Comparison of ENCODE assay signal across 1 cellular context in genomic region chr9:35406183-35406959, GRCh38.
TF ChIP-seq lines count a peak whose summit lies in the region.

No MANE protein-coding gene starts in this region.

TF ChIP-seq in K562, 482 proteins besides CTCF, POLR2A, EP300 and RAD21 (continued from another document):
- TF ChIP-seq, protein P1, sequence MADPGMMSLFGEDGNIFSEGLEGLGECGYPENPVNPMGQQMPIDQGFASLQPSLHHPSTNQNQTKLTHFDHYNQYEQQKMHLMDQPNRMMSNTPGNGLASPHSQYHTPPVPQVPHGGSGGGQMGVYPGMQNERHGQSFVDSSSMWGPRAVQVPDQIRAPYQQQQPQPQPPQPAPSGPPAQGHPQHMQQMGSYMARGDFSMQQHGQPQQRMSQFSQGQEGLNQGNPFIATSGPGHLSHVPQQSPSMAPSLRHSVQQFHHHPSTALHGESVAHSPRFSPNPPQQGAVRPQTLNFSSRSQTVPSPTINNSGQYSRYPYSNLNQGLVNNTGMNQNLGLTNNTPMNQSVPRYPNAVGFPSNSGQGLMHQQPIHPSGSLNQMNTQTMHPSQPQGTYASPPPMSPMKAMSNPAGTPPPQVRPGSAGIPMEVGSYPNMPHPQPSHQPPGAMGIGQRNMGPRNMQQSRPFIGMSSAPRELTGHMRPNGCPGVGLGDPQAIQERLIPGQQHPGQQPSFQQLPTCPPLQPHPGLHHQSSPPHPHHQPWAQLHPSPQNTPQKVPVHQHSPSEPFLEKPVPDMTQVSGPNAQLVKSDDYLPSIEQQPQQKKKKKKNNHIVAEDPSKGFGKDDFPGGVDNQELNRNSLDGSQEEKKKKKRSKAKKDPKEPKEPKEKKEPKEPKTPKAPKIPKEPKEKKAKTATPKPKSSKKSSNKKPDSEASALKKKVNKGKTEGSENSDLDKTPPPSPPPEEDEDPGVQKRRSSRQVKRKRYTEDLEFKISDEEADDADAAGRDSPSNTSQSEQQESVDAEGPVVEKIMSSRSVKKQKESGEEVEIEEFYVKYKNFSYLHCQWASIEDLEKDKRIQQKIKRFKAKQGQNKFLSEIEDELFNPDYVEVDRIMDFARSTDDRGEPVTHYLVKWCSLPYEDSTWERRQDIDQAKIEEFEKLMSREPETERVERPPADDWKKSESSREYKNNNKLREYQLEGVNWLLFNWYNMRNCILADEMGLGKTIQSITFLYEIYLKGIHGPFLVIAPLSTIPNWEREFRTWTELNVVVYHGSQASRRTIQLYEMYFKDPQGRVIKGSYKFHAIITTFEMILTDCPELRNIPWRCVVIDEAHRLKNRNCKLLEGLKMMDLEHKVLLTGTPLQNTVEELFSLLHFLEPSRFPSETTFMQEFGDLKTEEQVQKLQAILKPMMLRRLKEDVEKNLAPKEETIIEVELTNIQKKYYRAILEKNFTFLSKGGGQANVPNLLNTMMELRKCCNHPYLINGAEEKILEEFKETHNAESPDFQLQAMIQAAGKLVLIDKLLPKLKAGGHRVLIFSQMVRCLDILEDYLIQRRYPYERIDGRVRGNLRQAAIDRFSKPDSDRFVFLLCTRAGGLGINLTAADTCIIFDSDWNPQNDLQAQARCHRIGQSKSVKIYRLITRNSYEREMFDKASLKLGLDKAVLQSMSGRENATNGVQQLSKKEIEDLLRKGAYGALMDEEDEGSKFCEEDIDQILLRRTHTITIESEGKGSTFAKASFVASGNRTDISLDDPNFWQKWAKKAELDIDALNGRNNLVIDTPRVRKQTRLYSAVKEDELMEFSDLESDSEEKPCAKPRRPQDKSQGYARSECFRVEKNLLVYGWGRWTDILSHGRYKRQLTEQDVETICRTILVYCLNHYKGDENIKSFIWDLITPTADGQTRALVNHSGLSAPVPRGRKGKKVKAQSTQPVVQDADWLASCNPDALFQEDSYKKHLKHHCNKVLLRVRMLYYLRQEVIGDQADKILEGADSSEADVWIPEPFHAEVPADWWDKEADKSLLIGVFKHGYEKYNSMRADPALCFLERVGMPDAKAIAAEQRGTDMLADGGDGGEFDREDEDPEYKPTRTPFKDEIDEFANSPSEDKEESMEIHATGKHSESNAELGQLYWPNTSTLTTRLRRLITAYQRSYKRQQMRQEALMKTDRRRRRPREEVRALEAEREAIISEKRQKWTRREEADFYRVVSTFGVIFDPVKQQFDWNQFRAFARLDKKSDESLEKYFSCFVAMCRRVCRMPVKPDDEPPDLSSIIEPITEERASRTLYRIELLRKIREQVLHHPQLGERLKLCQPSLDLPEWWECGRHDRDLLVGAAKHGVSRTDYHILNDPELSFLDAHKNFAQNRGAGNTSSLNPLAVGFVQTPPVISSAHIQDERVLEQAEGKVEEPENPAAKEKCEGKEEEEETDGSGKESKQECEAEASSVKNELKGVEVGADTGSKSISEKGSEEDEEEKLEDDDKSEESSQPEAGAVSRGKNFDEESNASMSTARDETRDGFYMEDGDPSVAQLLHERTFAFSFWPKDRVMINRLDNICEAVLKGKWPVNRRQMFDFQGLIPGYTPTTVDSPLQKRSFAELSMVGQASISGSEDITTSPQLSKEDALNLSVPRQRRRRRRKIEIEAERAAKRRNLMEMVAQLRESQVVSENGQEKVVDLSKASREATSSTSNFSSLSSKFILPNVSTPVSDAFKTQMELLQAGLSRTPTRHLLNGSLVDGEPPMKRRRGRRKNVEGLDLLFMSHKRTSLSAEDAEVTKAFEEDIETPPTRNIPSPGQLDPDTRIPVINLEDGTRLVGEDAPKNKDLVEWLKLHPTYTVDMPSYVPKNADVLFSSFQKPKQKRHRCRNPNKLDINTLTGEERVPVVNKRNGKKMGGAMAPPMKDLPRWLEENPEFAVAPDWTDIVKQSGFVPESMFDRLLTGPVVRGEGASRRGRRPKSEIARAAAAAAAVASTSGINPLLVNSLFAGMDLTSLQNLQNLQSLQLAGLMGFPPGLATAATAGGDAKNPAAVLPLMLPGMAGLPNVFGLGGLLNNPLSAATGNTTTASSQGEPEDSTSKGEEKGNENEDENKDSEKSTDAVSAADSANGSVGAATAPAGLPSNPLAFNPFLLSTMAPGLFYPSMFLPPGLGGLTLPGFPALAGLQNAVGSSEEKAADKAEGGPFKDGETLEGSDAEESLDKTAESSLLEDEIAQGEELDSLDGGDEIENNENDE (IDR thresholded peaks at IDR 0.05; ENCODE audit: low read depth, low read length) = no peak
- TF ChIP-seq CBX1 (IDR thresholded peaks at IDR 0.05; ENCODE audit: low read depth) = no peak
- TF ChIP-seq STAT5A (IDR thresholded peaks at IDR 0.05; ENCODE audit: borderline replicate concordance, low read length) = no peak
- no peak for TF ChIP-seq ZNF408 (CRISPR knock-in tag; IDR thresholded peaks at IDR 0.05; ENCODE audit: low read depth)
- no peak for TF ChIP-seq MCM2 (IDR thresholded peaks at IDR 0.05; ENCODE audit: low read depth)
- no peak for TF ChIP-seq ZNF77 (CRISPR knock-in tag; IDR thresholded peaks at IDR 0.05)
- TF ChIP-seq NRF1 (conservative IDR thresholded peaks at IDR 0.05 in 1 of 2, IDR thresholded peaks at IDR 0.05 in 1 of 2) = peak; percentile 75 to 81
- no peak for TF ChIP-seq LARP7 (IDR thresholded peaks at IDR 0.05)
- TF ChIP-seq ZNF445 (CRISPR knock-in tag; IDR thresholded peaks at IDR 0.05; ENCODE audit: low read depth) = no peak
